Comparison of ENCODE assay signal across 21 cellular contexts in genomic region chr1:6165441-6165985, GRCh38. TPM values are rescaled to one million over a fixed set of nuclear protein-coding genes. Genes with fewer than 3 reads are reported as not detected.
"Had no signal": no experiment of that assay in that cellular context is flagged by ENCODE, and none has a peak within 500 bp of the region (broad histone marks: within the 10 kb centered on the region; RNA-seq: fewer than 3 reads in every experiment).

No MANE protein-coding gene starts in this region.

- H3K9me2 ChIP-seq: SK-N-SH had no signal

- ATAC-seq: HepG2 had no signal

- H3K27ac ChIP-seq: KMS-11 had no signal

- DNase-seq: IMR-90, Kasumi-1, MV-4-11, NCI-H1048, NCI-H1105, NCI-H1417, NCI-H1436 treated with DMSO at 0.1 percent for 48 hours, NCI-H1694, NCI-H187 treated with DMSO at 0.1 percent for 48 hours, NCI-H2081, NCI-H2107, NCI-H2227 treated with DMSO at 0.1 percent for 48 hours, NCI-H524, NCI-H526 treated with DMSO at 0.1 percent for 48 hours, NCI-H748 treated with DMSO at 0.1 percent for 48 hours, RPMI8226, SHP77, SK-N-SH had no signal

- H3K9ac ChIP-seq: KMS-11, SK-N-SH had no signal

- H3K4me2 ChIP-seq: KMS-11, SK-N-SH had no signal

- H3K9me3 ChIP-seq: SK-N-SH had no signal

RNA-seq across cellular contexts. Expression of gene CHD5, which starts 14.6 kb away (rescaled TPM):
- total RNA-seq: HT1080 had no signal
